23 cellular contexts compared by ENCODE assay signal in the genomic region with DNA sequence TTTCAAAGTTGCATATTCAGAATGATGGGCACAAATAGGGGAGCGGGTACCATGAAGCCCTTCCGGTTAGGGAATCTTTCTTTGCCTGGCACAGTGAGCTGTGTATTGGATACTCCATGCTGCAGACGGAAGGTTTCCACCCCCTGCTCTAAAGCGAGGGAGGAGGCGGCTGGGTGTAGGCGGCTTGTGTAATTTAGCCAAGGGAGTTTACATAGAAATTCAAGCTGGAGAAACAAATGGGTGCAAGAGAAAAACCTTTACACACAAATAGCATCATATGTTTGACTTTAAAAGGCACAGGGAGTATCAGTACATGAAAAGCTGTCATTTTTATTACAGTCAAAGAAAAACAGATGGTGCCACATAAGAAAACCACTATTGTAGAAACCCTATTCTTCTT. TPM values are rescaled to one million over a fixed set of nuclear protein-coding genes. Genes with fewer than 3 reads are reported as not detected.
"Had no signal": no experiment of that assay in that cellular context is flagged by ENCODE, and none has a peak within 500 bp of the region (broad histone marks: within the 10 kb centered on the region; RNA-seq: fewer than 3 reads in every experiment).

No MANE protein-coding gene starts in this region.

- H3K27me3 ChIP-seq: colonic mucosa, gastrocnemius medialis, spleen, stomach, suprapubic skin, thyroid gland had no signal

- H3K27me3 Mint-ChIP-seq: type B pancreatic cell had no signal

- H3K9me3 Mint-ChIP-seq: endodermal cell, nephron, type B pancreatic cell had no signal

- H3K27ac Mint-ChIP-seq: endodermal cell, nephron, type B pancreatic cell had no signal

- H3K27ac ChIP-seq: colonic mucosa, gastrocnemius medialis, parathyroid adenoma, psoas muscle, stomach, suprapubic skin, thyroid gland had no signal

- H3K4me3 Mint-ChIP-seq: endodermal cell, nephron, type B pancreatic cell had no signal

- DNase-seq: colonic mucosa; dermis blood vessel endothelial cell; endodermal cell; gastrocnemius medialis; left ventricle myocardium superior; mesenchymal stem cell; midbrain; psoas muscle; spleen; stimulated activated CD4-positive, alpha-beta T cell treated with anti-CD3 and anti-CD28 coated beads, Interleukin-15, amount 100 ng/mL, for 24 hours; stimulated activated CD4-positive, alpha-beta T cell treated with anti-CD3 and anti-CD28 coated beads, Interleukin-1b, Interleukin-23, amount 100 ng/mL, for 48 hours; stimulated activated CD4-positive, alpha-beta T cell treated with anti-CD3 and anti-CD28 coated beads, Interleukin-4, amount 100 ng/mL, for 24 hours; stimulated activated naive CD4-positive, alpha-beta T cell; stomach; thyroid gland had no signal

- H3K4me1 ChIP-seq: colonic mucosa, gastrocnemius medialis, parathyroid adenoma, psoas muscle, spleen, suprapubic skin, thyroid gland had no signal

- ATAC-seq: gastrocnemius medialis, left ventricle myocardium superior, psoas muscle, sciatic nerve had no signal

- H3K9me3 ChIP-seq: colonic mucosa, gastrocnemius medialis, psoas muscle, spleen, stomach, suprapubic skin, thyroid gland had no signal

- FAIRE-seq: keratinocyte, urothelium cell line had no signal

- H3K4me3 ChIP-seq: colonic mucosa, gastrocnemius medialis, lung, psoas muscle, spleen, stomach, suprapubic skin, thyroid gland had no signal

- H3K36me3 ChIP-seq: colonic mucosa, thyroid gland had no signal

- H3K4me1 Mint-ChIP-seq: nephron had no signal

RNA-seq across cellular contexts. Expression of gene ADCY5, which starts 59.3 kb away (rescaled TPM):
- polyA plus RNA-seq: keratinocyte had no signal
